Comparison of ENCODE assay signal across 1 cellular context in genomic region chr11:65976216-65977176, GRCh38.
TF ChIP-seq lines count a peak whose summit lies in the region.

No MANE protein-coding gene starts in this region.

TF ChIP-seq in WTC11, 78 proteins besides CTCF, POLR2A, EP300 and RAD21 (continued from another document):
- TF ChIP-seq ZNF425 (CRISPR knock-in tag; conservative IDR thresholded peaks at IDR 0.05) (no peak), NR2C2 (CRISPR knock-in tag; IDR thresholded peaks at IDR 0.05) (no peak), HMGA2 (CRISPR knock-in tag; IDR thresholded peaks at IDR 0.05) (no peak), ARID4B (CRISPR knock-in tag; IDR thresholded peaks at IDR 0.05; ENCODE audit: borderline replicate concordance) (no peak), ZNF138 (CRISPR knock-in tag; conservative IDR thresholded peaks at IDR 0.05) (no peak), SMAD4 (CRISPR knock-in tag; IDR thresholded peaks at IDR 0.05) (no peak), ZBTB21 (CRISPR knock-in tag; IDR thresholded peaks at IDR 0.05; ENCODE audit: borderline replicate concordance) (no peak), RORB (CRISPR knock-in tag; IDR thresholded peaks at IDR 0.05) (no peak), ZMAT4 (CRISPR knock-in tag; IDR thresholded peaks at IDR 0.05) (no peak), GABPB1 (CRISPR knock-in tag; IDR thresholded peaks at IDR 0.05) (no peak), ZNF317 (CRISPR knock-in tag; IDR thresholded peaks at IDR 0.05; ENCODE audit: borderline replicate concordance, low read depth) (no peak), ELF4 (CRISPR knock-in tag; IDR thresholded peaks at IDR 0.05; ENCODE audit: low read depth) (no peak), OVOL2 (CRISPR knock-in tag; IDR thresholded peaks at IDR 0.05; ENCODE audit: borderline replicate concordance) (no peak), ATF2 (CRISPR knock-in tag; IDR thresholded peaks at IDR 0.05; ENCODE audit: borderline replicate concordance, low read depth) (no peak), PREB (CRISPR knock-in tag; IDR thresholded peaks at IDR 0.05; ENCODE audit: borderline replicate concordance) (no peak), ATF1 (CRISPR knock-in tag; IDR thresholded peaks at IDR 0.05) (no peak), ZNF281 (CRISPR knock-in tag; IDR thresholded peaks at IDR 0.05) (no peak), NR3C1 (CRISPR knock-in tag; conservative IDR thresholded peaks at IDR 0.05; ENCODE audit: low read depth) (no peak)
